ENCODE assay signal across 1 cellular context in the genomic region with DNA sequence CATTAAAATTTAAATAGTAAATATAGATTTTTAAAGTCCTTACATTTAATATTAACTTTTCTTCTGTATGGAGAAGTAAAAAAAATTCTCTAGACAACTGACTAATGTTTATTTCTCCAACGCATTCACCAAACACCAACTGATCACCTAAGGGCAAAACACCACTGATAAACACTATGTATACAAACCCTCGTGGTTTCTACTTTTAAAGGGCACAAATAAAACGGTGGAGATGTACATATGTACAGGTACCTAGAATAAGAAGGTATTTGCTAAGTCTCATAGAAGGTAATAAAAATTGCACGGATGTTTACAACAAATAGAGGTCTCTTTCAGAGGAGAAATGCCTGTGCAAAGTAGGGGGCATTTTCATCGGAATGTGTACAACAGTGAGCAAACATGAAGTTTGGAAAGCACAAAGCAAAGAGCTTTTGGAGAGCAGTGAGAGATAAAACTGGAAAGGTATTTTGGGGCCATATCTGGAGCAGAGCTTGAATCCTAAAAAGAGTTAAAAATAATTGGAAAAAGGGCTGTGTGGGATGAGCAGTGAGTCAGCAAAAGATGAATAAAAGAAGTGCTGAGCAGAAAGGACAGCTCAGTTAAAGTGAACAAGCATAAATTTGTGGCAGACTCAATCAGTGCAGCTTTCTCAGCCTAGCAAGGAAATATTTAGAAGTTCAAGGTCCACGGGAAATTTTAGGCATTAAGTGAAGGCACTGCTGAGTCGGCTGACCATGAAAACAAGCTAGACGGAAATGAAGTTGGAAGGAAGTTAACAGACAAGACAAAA.
TF ChIP-seq lines count a peak whose summit lies in the region.

No MANE protein-coding gene starts in this region.

TF ChIP-seq in GM23338, 12 proteins besides CTCF, POLR2A, EP300 and RAD21 (continued from another document):
- TF ChIP-seq, protein P1, sequence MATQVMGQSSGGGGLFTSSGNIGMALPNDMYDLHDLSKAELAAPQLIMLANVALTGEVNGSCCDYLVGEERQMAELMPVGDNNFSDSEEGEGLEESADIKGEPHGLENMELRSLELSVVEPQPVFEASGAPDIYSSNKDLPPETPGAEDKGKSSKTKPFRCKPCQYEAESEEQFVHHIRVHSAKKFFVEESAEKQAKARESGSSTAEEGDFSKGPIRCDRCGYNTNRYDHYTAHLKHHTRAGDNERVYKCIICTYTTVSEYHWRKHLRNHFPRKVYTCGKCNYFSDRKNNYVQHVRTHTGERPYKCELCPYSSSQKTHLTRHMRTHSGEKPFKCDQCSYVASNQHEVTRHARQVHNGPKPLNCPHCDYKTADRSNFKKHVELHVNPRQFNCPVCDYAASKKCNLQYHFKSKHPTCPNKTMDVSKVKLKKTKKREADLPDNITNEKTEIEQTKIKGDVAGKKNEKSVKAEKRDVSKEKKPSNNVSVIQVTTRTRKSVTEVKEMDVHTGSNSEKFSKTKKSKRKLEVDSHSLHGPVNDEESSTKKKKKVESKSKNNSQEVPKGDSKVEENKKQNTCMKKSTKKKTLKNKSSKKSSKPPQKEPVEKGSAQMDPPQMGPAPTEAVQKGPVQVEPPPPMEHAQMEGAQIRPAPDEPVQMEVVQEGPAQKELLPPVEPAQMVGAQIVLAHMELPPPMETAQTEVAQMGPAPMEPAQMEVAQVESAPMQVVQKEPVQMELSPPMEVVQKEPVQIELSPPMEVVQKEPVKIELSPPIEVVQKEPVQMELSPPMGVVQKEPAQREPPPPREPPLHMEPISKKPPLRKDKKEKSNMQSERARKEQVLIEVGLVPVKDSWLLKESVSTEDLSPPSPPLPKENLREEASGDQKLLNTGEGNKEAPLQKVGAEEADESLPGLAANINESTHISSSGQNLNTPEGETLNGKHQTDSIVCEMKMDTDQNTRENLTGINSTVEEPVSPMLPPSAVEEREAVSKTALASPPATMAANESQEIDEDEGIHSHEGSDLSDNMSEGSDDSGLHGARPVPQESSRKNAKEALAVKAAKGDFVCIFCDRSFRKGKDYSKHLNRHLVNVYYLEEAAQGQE (IDR thresholded peaks at IDR 0.05; ENCODE audit: unreplicated experiment): no peak
- TF ChIP-seq ZNF331 (CRISPR knock-in tag; IDR thresholded peaks at IDR 0.05; ENCODE audit: low read depth) (no peak), ZNF114 (CRISPR knock-in tag; IDR thresholded peaks at IDR 0.05) (no peak), NANOG (IDR thresholded peaks at IDR 0.05; ENCODE audit: borderline replicate concordance) (no peak)
- TF ChIP-seq, protein P2, sequence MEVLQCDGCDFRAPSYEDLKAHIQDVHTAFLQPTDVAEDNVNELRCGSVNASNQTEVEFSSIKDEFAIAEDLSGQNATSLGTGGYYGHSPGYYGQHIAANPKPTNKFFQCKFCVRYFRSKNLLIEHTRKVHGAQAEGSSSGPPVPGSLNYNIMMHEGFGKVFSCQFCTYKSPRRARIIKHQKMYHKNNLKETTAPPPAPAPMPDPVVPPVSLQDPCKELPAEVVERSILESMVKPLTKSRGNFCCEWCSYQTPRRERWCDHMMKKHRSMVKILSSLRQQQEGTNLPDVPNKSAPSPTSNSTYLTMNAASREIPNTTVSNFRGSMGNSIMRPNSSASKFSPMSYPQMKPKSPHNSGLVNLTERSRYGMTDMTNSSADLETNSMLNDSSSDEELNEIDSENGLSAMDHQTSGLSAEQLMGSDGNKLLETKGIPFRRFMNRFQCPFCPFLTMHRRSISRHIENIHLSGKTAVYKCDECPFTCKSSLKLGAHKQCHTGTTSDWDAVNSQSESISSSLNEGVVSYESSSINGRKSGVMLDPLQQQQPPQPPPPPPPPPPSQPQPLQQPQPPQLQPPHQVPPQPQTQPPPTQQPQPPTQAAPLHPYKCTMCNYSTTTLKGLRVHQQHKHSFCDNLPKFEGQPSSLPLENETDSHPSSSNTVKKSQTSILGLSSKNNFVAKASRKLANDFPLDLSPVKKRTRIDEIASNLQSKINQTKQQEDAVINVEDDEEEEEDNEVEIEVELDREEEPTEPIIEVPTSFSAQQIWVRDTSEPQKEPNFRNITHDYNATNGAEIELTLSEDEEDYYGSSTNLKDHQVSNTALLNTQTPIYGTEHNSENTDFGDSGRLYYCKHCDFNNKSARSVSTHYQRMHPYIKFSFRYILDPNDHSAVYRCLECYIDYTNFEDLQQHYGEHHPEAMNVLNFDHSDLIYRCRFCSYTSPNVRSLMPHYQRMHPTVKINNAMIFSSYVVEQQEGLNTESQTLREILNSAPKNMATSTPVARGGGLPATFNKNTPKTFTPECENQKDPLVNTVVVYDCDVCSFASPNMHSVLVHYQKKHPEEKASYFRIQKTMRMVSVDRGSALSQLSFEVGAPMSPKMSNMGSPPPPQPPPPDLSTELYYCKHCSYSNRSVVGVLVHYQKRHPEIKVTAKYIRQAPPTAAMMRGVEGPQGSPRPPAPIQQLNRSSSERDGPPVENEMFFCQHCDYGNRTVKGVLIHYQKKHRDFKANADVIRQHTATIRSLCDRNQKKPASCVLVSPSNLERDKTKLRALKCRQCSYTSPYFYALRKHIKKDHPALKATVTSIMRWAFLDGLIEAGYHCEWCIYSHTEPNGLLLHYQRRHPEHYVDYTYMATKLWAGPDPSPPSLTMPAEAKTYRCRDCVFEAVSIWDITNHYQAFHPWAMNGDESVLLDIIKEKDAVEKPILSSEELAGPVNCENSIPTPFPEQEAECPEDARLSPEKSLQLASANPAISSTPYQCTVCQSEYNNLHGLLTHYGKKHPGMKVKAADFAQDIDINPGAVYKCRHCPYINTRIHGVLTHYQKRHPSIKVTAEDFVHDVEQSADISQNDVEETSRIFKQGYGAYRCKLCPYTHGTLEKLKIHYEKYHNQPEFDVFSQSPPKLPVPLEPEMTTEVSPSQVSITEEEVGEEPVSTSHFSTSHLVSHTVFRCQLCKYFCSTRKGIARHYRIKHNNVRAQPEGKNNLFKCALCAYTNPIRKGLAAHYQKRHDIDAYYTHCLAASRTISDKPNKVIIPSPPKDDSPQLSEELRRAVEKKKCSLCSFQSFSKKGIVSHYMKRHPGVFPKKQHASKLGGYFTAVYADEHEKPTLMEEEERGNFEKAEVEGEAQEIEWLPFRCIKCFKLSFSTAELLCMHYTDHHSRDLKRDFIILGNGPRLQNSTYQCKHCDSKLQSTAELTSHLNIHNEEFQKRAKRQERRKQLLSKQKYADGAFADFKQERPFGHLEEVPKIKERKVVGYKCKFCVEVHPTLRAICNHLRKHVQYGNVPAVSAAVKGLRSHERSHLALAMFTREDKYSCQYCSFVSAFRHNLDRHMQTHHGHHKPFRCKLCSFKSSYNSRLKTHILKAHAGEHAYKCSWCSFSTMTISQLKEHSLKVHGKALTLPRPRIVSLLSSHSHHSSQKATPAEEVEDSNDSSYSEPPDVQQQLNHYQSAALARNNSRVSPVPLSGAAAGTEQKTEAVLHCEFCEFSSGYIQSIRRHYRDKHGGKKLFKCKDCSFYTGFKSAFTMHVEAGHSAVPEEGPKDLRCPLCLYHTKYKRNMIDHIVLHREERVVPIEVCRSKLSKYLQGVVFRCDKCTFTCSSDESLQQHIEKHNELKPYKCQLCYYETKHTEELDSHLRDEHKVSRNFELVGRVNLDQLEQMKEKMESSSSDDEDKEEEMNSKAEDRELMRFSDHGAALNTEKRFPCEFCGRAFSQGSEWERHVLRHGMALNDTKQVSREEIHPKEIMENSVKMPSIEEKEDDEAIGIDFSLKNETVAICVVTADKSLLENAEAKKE (CRISPR knock-in tag; IDR thresholded peaks at IDR 0.05): no peak
